Comparison of ENCODE assay signal across 8 cellular contexts in genomic region chr12:11553871-11554533, GRCh38.
DNase-seq lines count a peak whose midpoint lies in the region; ATAC-seq, FAIRE-seq and TF ChIP-seq lines count a peak whose summit lies in the region.

No MANE protein-coding gene starts in this region.

- POLR2A ChIA-PET in HepG2 (lab: Yijun Ruan, JAX), result no interaction called here

- H2AFZ ChIP-seq in HepG2 (ENCODE audit: low read length), result no peak overlapping the region

- TF ChIP-seq POLR2A in HepG2 (IDR thresholded peaks at IDR 0.05; ENCODE audit: insufficient read depth in 1 of 2, low read depth in 2 of 2, low read length in 2 of 2), result no peak

- no peaks in the 10 kb centered on the region for H3K79me2 ChIP-seq in HepG2 (ENCODE audit: insufficient read depth, low read length)

- no peaks in the 10 kb centered on the region; a peak in 1 of 5 replicates for H3K27me3 ChIP-seq in HepG2 (ENCODE audit: control insufficient read depth in 1 of 2, insufficient read depth in 2 of 2, low read length in 2 of 2)

- CTCF ChIA-PET in HepG2 (lab: Yijun Ruan, JAX; ENCODE audit: low intra/inter-chr PET ratio, low total read pairs), result interaction anchor here (1.1 kb wide), 1 partner anchor 480 kb away, joined by 6 read pairs; no protein-coding TSS in a partner anchor

- no peak for TF ChIP-seq EP300 in HepG2 (IDR thresholded peaks at IDR 0.05; ENCODE audit: low read depth in 2 of 2, low read length in 2 of 2)
- no peak for TF ChIP-seq EP300 in HepG2 (CRISPR knock-in tag; IDR thresholded peaks at IDR 0.05; ENCODE audit: borderline replicate concordance)

- DNase-seq in GM04504 (ENCODE audit: low read depth), result peak; percentile 30
- DNase-seq in NCI-H2029 treated with DMSO at 0.1 percent for 48 hours (lab: John Stamatoyannopoulos, UW), result peak; percentile 56
- peak; percentile 45 for DNase-seq in T-helper 2 cell treated with Interferon-gamma antibody and Interleukin-4, amounts not matched to agents 5 μg/mL and 100 μg/mL, for 36 hours (ENCODE audit: low spot score)
- DNase-seq in choroid plexus epithelial cell (ENCODE audit: low read depth), result peak; percentile 75
- DNase-seq in HepG2 (ENCODE audit: low spot score), result peak; percentile 34
- DNase-seq in superior temporal gyrus (ENCODE audit: extremely low spot score), result peak; percentile 76

- ATAC-seq in HG02642 (IDR thresholded peaks at IDR 0.05; ENCODE audit: poor library complexity, unreplicated experiment) (peak; percentile 66), HepG2 (peak; percentile 66)

- FAIRE-seq in HepG2 (lab: Jason Lieb, UNC), result peak; percentile 72

- TF ChIP-seq CTCF in 22Rv1 (IDR thresholded peaks at IDR 0.05), result peak; percentile 95
- TF ChIP-seq CTCF in choroid plexus epithelial cell (conservative IDR thresholded peaks at IDR 0.05; ENCODE audit: low read depth, low read length), result peak; percentile 75
- TF ChIP-seq CTCF in HepG2 (CRISPR knock-in tag; IDR thresholded peaks at IDR 0.05), result peak; percentile 73

- no peak overlapping the region for H3K4me2 ChIP-seq in HepG2 (ENCODE audit: low read depth, low read length)

- H3K27ac Mint-ChIP-seq in T-helper 2 cell treated with Interferon-gamma antibody and Interleukin-4, amounts not matched to agents 5 μg/mL and 100 μg/mL, for 36 hours, result no peak overlapping the region

- H3K4me3 Mint-ChIP-seq in T-helper 2 cell treated with Interferon-gamma antibody and Interleukin-4, amounts not matched to agents 5 μg/mL and 100 μg/mL, for 36 hours, result peak overlapping the region; percentile 54

- H3K27ac ChIP-seq in 22Rv1, result no peak overlapping the region
- no peak overlapping the region for H3K27ac ChIP-seq in HepG2 (ENCODE audit: extremely low read length, insufficient read depth, low read length)

- H3K4me3 ChIP-seq in choroid plexus epithelial cell (ENCODE audit: low read depth, low read length) (no peak overlapping the region), HepG2 (replicated peaks in 1 of 3; ENCODE audit: insufficient read depth in 1 of 3, low read depth in 2 of 3, low read length in 3 of 3) (no peak overlapping the region)

- in situ Hi-C loops in HepG2 (cut with HindIII; ENCODE audit: extremely low pct_ligation_motif_present, low pct_unique_long_range_greater_than_20kb), result loop anchor here (25.0 kb wide), 1 partner anchor 758 kb away; no protein-coding TSS in a partner anchor

- H4K20me1 ChIP-seq in HepG2 (ENCODE audit: insufficient read depth, low read length), result no peaks in the 10 kb centered on the region

- H3K36me3 Mint-ChIP-seq in T-helper 2 cell treated with Interferon-gamma antibody and Interleukin-4, amounts not matched to agents 5 μg/mL and 100 μg/mL, for 36 hours (ENCODE audit: low read depth), result no peaks in the 10 kb centered on the region

- H3K9me3 ChIP-seq in HepG2 (ENCODE audit: low read length), result no peaks in the 10 kb centered on the region

- no TSS peak for BruUV-seq in HepG2 (replicated peaks; lab: Mats Ljungman, UMichigan)

- no peaks in the 10 kb centered on the region for H3K36me3 ChIP-seq in HepG2 (replicated peaks in 1 of 2; ENCODE audit: control insufficient read depth in 1 of 2, insufficient read depth in 2 of 2, low read length in 2 of 2)

- peaks cover 23% of the 10 kb centered on the region for H3K4me1 Mint-ChIP-seq in T-helper 2 cell treated with Interferon-gamma antibody and Interleukin-4, amounts not matched to agents 5 μg/mL and 100 μg/mL, for 36 hours (ENCODE audit: low read depth)

- no peaks in the 10 kb centered on the region for H3K9me3 Mint-ChIP-seq in T-helper 2 cell treated with Interferon-gamma antibody and Interleukin-4, amounts not matched to agents 5 μg/mL and 100 μg/mL, for 36 hours

- H3K9ac ChIP-seq in HepG2 (ENCODE audit: insufficient read depth, low read depth, low read length), result no peak overlapping the region

- no peak for TF ChIP-seq RAD21 in HepG2 (CRISPR knock-in tag; IDR thresholded peaks at IDR 0.05)

- intact Hi-C loops in HepG2 (cut with micrococcal nuclease; ENCODE audit: unreplicated experiment), result loop anchor here (1.0 kb wide), 1 partner anchor 479 kb away; no protein-coding TSS in a partner anchor

- H3K4me1 ChIP-seq in HepG2 (ENCODE audit: insufficient read depth, low read length), result no peaks in the 10 kb centered on the region

- 10% methylated on average over 9 of the region's 9 CpGs for WGBS in HepG2 (ENCODE audit: low lambda C conversion rate)

- H3K27me3 Mint-ChIP-seq in T-helper 2 cell treated with Interferon-gamma antibody and Interleukin-4, amounts not matched to agents 5 μg/mL and 100 μg/mL, for 36 hours (ENCODE audit: low read depth), result peaks cover 56% of the 10 kb centered on the region

TF ChIP-seq in HepG2, 621 proteins besides CTCF, POLR2A, EP300 and RAD21:
- TF ChIP-seq STAG1 (CRISPR knock-in tag; IDR thresholded peaks at IDR 0.05) (peak; percentile 58), ZFP62 (CRISPR knock-in tag; IDR thresholded peaks at IDR 0.05) (no peak), SMC3 (IDR thresholded peaks at IDR 0.05; ENCODE audit: low read length) (peak; percentile 32; the same call in 1 of the 2 replicates), ZNF616 (CRISPR knock-in tag; IDR thresholded peaks at IDR 0.05; ENCODE audit: low read depth) (no peak)
